Comparison of ENCODE assay signal across 8 cellular contexts in the genomic region with DNA sequence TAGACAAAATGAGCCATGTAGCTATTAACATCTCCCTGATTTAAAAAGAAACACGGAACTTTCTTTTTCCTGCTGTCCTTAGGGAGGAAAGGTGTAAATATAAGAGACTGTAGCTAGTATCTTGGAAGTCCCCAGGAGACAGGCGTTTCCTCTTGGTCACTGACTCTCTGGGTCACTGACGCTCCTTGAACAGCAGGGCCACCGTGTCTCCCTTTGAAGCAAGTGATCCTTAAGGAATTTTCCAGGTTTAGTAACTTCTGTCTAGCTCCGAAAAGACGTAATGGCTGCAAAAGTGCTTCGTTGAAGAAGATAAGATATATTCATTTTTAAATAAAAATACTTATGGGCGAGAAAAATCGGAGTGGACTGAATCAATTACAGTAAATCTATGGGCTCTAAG. TPM values are rescaled to one million over a fixed set of nuclear protein-coding genes. Genes with fewer than 3 reads are reported as not detected.
DNase-seq lines count a peak whose midpoint lies in the region; ATAC-seq, FAIRE-seq and TF ChIP-seq lines count a peak whose summit lies in the region.

No MANE protein-coding gene starts in this region.

- no peak for TF ChIP-seq CTCF in PC-9 (conservative IDR thresholded peaks at IDR 0.05)
- no peak for TF ChIP-seq CTCF in parathyroid adenoma (IDR thresholded peaks at IDR 0.05)

- H3K4me2 ChIP-seq in PC-9 = peak overlapping the region; percentile 89
- H3K4me2 ChIP-seq in parathyroid adenoma (ENCODE audit: low read length) = peak overlapping the region; percentile 71

- H2AFZ ChIP-seq in PC-9 (peak overlapping the region; percentile 79), parathyroid adenoma (peak overlapping the region; percentile 89)

- peak; percentile 19 for DNase-seq in G401 (ENCODE audit: low spot score)
- DNase-seq in PC-9 = no peak
- no peak for DNase-seq in epithelial cell of prostate (ENCODE audit: low read depth, low spot score)
- DNase-seq in NCI-H146 treated with DMSO at 0.1 percent for 48 hours (lab: John Stamatoyannopoulos, UW; ENCODE audit: unreplicated experiment) = no peak
- no peak for DNase-seq in putamen (ENCODE audit: low spot score)
- DNase-seq in H54 (ENCODE audit: insufficient read length, low spot score) = no peak

- no peaks in the 10 kb centered on the region for H3K27me3 ChIP-seq in PC-9 (ENCODE audit: insufficient read depth, low read depth)
- H3K27me3 ChIP-seq in parathyroid adenoma (ENCODE audit: control insufficient read depth, insufficient read depth, low read length) = no peaks in the 10 kb centered on the region

- H3K36me3 ChIP-seq in PC-9 (ENCODE audit: low read depth) = peaks cover under 1% of the 10 kb centered on the region; the same call in 1 of the 2 replicates
- no peaks in the 10 kb centered on the region for H3K36me3 ChIP-seq in parathyroid adenoma (ENCODE audit: control insufficient read depth, insufficient read depth, low read length)

- TSS peak; percentile 96 for BruUV-seq in PC-9 (replicated peaks; lab: Mats Ljungman, UMichigan)

- H3K4me1 ChIP-seq in PC-9 (replicated peaks; ENCODE audit: insufficient read depth) (peaks cover 30% of the 10 kb centered on the region), parathyroid adenoma (peaks cover 5% of the 10 kb centered on the region)

- no peak for FAIRE-seq in H54 (lab: Jason Lieb, UNC)

- CTCF ChIA-PET in PC-9 (lab: Charles Lee) = interaction anchor here (1.0 kb wide), 1 partner anchor 46 kb away, joined by 3 read pairs; no protein-coding TSS in a partner anchor

- H3F3A ChIP-seq in PC-9 (ENCODE audit: insufficient read depth, low read depth) = peaks cover 14% of the 10 kb centered on the region; the same call in 1 of the 2 replicates

- no peak for ATAC-seq in HG03469 (IDR thresholded peaks at IDR 0.05; ENCODE audit: unreplicated experiment)

- POLR2A ChIA-PET in PC-9 (lab: Charles Lee; ENCODE audit: unreplicated experiment) = interaction anchor here (0.6 kb wide), 4 partner anchors 69 to 711 kb away, joined by 3 to 7 read pairs (median 4); a partner anchor contains a TSS

- H3K79me2 ChIP-seq in PC-9 (ENCODE audit: low read depth) = peaks cover 42% of the 10 kb centered on the region
- peaks cover 19% of the 10 kb centered on the region for H3K79me2 ChIP-seq in parathyroid adenoma

- H3K9me3 ChIP-seq in PC-9 (ENCODE audit: insufficient read depth, low read depth) (no peaks in the 10 kb centered on the region), parathyroid adenoma (ENCODE audit: control insufficient read depth, low read length) (no peaks in the 10 kb centered on the region)

- no peaks in the 10 kb centered on the region for H3K9me2 ChIP-seq in PC-9 (ENCODE audit: insufficient read depth)

- H3K9ac ChIP-seq in parathyroid adenoma = no peak overlapping the region

- in situ Hi-C loops in G401 (cut with HindIII; ENCODE audit: low sequenced_read_pairs) = no loop called here

- peak overlapping the region; percentile 91; the same call in 1 of the 2 replicates for H3K4me3 ChIP-seq in PC-9
- peak overlapping the region; percentile 93 for H3K4me3 ChIP-seq in parathyroid adenoma (ENCODE audit: low read depth, low read length)

- peaks cover 34% of the 10 kb centered on the region for H4K20me1 ChIP-seq in PC-9 (ENCODE audit: insufficient read depth)

- intact Hi-C loops in PC-9 (cut with micrococcal nuclease; ENCODE audit: unreplicated experiment) = loop anchor here (2.0 to 10.0 kb wide), 2 partner anchors 87 to 165 kb away; no protein-coding TSS in a partner anchor

- H3K27ac ChIP-seq in PC-9 = peak overlapping the region; percentile 74
- H3K27ac ChIP-seq in epithelial cell of prostate = peak overlapping the region; percentile 86
- H3K27ac ChIP-seq in parathyroid adenoma = peak overlapping the region; percentile 83

- TF ChIP-seq POLR2A in H54 (IDR thresholded peaks at IDR 0.05; ENCODE audit: low read depth, low read length) = no peak

RNA-seq across cellular contexts. Expression of a gene that starts 0.7 kb away (rescaled TPM):
- total RNA-seq in G401 (2014; rRNA removed; shearing (Covaris generic)) = 630 and 665 TPM in 2 replicates
- total RNA-seq in PC-9 (2021) = 146 and 164 TPM in 2 replicates

RNA-seq across cellular contexts. Expression of a gene that starts 20.8 kb away (rescaled TPM):
- 0.62 TPM in 1 of 2 replicates, not detected in the other for total RNA-seq in G401 (2014; rRNA removed; shearing (Covaris generic))
- total RNA-seq in PC-9 (2021) = not detected in 2 replicates

RNA-seq across cellular contexts. Expression of a gene that starts 53.4 kb away (rescaled TPM):
- total RNA-seq in G401 (2014; rRNA removed; shearing (Covaris generic)) = 15.0 and 19.8 TPM in 2 replicates
- total RNA-seq in PC-9 (2021) = 3.9 and 7.7 TPM in 2 replicates
